ENCODE assay signal across 7 cellular contexts in genomic region chrX:78064698-78065601, GRCh38. TPM values are rescaled to one million over a fixed set of nuclear protein-coding genes. Genes with fewer than 3 reads are reported as not detected.
DNase-seq lines count a peak whose midpoint lies in the region; ATAC-seq and TF ChIP-seq lines count a peak whose summit lies in the region.
"Not testable (repeated sequence)": the region's sequence is repeated elsewhere in the genome, so short reads cannot be mapped to it uniquely, and the experiment has no call there.

No MANE protein-coding gene starts in this region.

- DNase-seq in GM13977 (ENCODE audit: low spot score): peak; percentile 37
- DNase-seq in activated CD4-positive, alpha-beta T cell treated with anti-CD3 and anti-CD28 coated beads, Interleukin-2, amount 10 ng/mL, durations not matched to agents 7 days and 5 days; coronary artery (ENCODE audit: low spot score); left lung: not testable (repeated sequence)

- not testable (repeated sequence) for H3K9ac ChIP-seq in KMS-11

- H3K36me3 Mint-ChIP-seq in activated CD4-positive, alpha-beta T cell treated with anti-CD3 and anti-CD28 coated beads, Interleukin-2, amount 10 ng/mL, durations not matched to agents 7 days and 5 days (ENCODE audit: low read depth): not testable (repeated sequence)

- CTCF ChIA-PET in activated CD4-positive, alpha-beta T cell treated with anti-CD3 and anti-CD28 coated beads, Interleukin-2, amount 10 ng/mL, durations not matched to agents 7 days and 5 days (lab: Charles Lee): interaction anchor here (0.7 to 1.4 kb wide), 3 partner anchors 41 to 588 kb away, joined by 3 to 4 read pairs (median 3); no protein-coding TSS in a partner anchor

- POLR2A ChIA-PET in activated CD4-positive, alpha-beta T cell treated with anti-CD3 and anti-CD28 coated beads, Interleukin-2, amount 10 ng/mL, durations not matched to agents 7 days and 5 days (lab: Charles Lee): not testable (repeated sequence)

- H3K9me3 ChIP-seq in left lung: not testable (repeated sequence)

- H3K27me3 Mint-ChIP-seq in activated CD4-positive, alpha-beta T cell treated with anti-CD3 and anti-CD28 coated beads, Interleukin-2, amount 10 ng/mL, durations not matched to agents 7 days and 5 days: not testable (repeated sequence)

- not testable (repeated sequence) for H3K4me1 ChIP-seq in KMS-11 (ENCODE audit: low read depth, poor library complexity, severe bottlenecking); left lung

- not testable (repeated sequence) for H3K36me3 ChIP-seq in KMS-11 (ENCODE audit: insufficient read depth); left lung

- H3K4me2 ChIP-seq in KMS-11: not testable (repeated sequence)

- peaks cover 16% of the 10 kb centered on the region for H3K4me1 Mint-ChIP-seq in activated CD4-positive, alpha-beta T cell treated with anti-CD3 and anti-CD28 coated beads, Interleukin-2, amount 10 ng/mL, durations not matched to agents 7 days and 5 days

- in situ Hi-C loops in GM13977 (cut with MboI; ENCODE audit: low pct_unique_long_range_greater_than_20kb, low sequenced_read_pairs, unreplicated experiment): not testable (repeated sequence)

- H3K9me3 Mint-ChIP-seq in activated CD4-positive, alpha-beta T cell treated with anti-CD3 and anti-CD28 coated beads, Interleukin-2, amount 10 ng/mL, durations not matched to agents 7 days and 5 days: not testable (repeated sequence)

- H3K4me3 ChIP-seq in KMS-11 (IDR thresholded peaks at IDR 0.05; ENCODE audit: insufficient read depth, low read depth, low read length); coronary artery; left lung: not testable (repeated sequence)

- peak overlapping the region; percentile 48 for H3K27ac Mint-ChIP-seq in activated CD4-positive, alpha-beta T cell treated with anti-CD3 and anti-CD28 coated beads, Interleukin-2, amount 10 ng/mL, durations not matched to agents 7 days and 5 days

- not testable (repeated sequence) for H2AFZ ChIP-seq in KMS-11 (ENCODE audit: low read depth)

- ATAC-seq in GM21423 (IDR thresholded peaks at IDR 0.05; ENCODE audit: unreplicated experiment): peak; percentile 70
- ATAC-seq in HG03039 (IDR thresholded peaks at IDR 0.05; ENCODE audit: unreplicated experiment): peak; percentile 79
- ATAC-seq in left lung: peak; percentile 81

- H3K27ac ChIP-seq in KMS-11 (0 out of 2 replicates have a peak overlapping the region, but pooled peaks have one; percentile 15), coronary artery (peak overlapping the region; percentile 36 to 65), left lung (peak overlapping the region in 1 of 2 donors; percentile 16)

- not testable (repeated sequence) for H4K20me1 ChIP-seq in KMS-11 (ENCODE audit: insufficient read depth)

- not testable (repeated sequence) for H3K27me3 ChIP-seq in KMS-11 (ENCODE audit: insufficient read depth, low read depth); left lung

- H3K4me3 Mint-ChIP-seq in activated CD4-positive, alpha-beta T cell treated with anti-CD3 and anti-CD28 coated beads, Interleukin-2, amount 10 ng/mL, durations not matched to agents 7 days and 5 days: not testable (repeated sequence)

- intact Hi-C loops in left lung (cut with DNase I): not testable (repeated sequence)

- H3K79me2 ChIP-seq in KMS-11 (ENCODE audit: insufficient read depth, low read depth): not testable (repeated sequence)

- TF ChIP-seq CTCF in GM13977 (IDR thresholded peaks at IDR 0.05; ENCODE audit: extremely low read depth, insufficient read depth, missing control alignments); KMS-11 (conservative IDR thresholded peaks at IDR 0.05; ENCODE audit: low read depth, low read length); coronary artery (IDR thresholded peaks at IDR 0.05); left lung (IDR thresholded peaks at IDR 0.05): not testable (repeated sequence)

RNA-seq across cellular contexts. Expression of gene PGK1, which starts 39.1 kb away (rescaled TPM):
- total RNA-seq in activated CD4-positive, alpha-beta T cell treated with anti-CD3 and anti-CD28 coated beads, Interleukin-2, amount 10 ng/mL, durations not matched to agents 7 days and 5 days: 100 to 1,000 TPM; 682 to 705 TPM
- 100 to 1,000 TPM; 270 to 420 TPM for total RNA-seq in left lung
